8 cellular contexts compared by ENCODE assay signal in genomic region chr5:91189480-91190332, GRCh38.
A peak's percentile ranks its signal among the peaks of the same experiment; 100 is the strongest.
DNase-seq lines count a peak whose midpoint lies in the region; ATAC-seq and TF ChIP-seq lines count a peak whose summit lies in the region.

No MANE protein-coding gene starts in this region.

- peak overlapping the region; percentile 46 to 64 for H3K27ac ChIP-seq in testis

- no peaks in the 10 kb centered on the region for H3K4me1 ChIP-seq in testis

- TF ChIP-seq POLR2A in testis (IDR thresholded peaks at IDR 0.05) = no peak

- no peaks in the 10 kb centered on the region for H3K9me3 Mint-ChIP-seq in WTC11
- H3K9me3 Mint-ChIP-seq in stimulated activated effector memory CD8-positive, alpha-beta T cell treated with anti-CD3 and anti-CD28 coated beads, Interleukin-12 subunit alpha, Interleukin-12 subunit beta, amount 100 ng/mL, for 72 hours = no peaks in the 10 kb centered on the region
- H3K9me3 Mint-ChIP-seq in activated CD8-positive, alpha-beta memory T cell treated with anti-CD3 and anti-CD28 coated beads, Interleukin-2, amount 10 ng/mL, durations not matched to agents 7 days and 5 days (ENCODE audit: low read depth) = no peaks in the 10 kb centered on the region

- H3K36me3 Mint-ChIP-seq in WTC11 = no peaks in the 10 kb centered on the region
- no peaks in the 10 kb centered on the region for H3K36me3 Mint-ChIP-seq in stimulated activated effector memory CD8-positive, alpha-beta T cell treated with anti-CD3 and anti-CD28 coated beads, Interleukin-12 subunit alpha, Interleukin-12 subunit beta, amount 100 ng/mL, for 72 hours
- no peaks in the 10 kb centered on the region for H3K36me3 Mint-ChIP-seq in activated CD8-positive, alpha-beta memory T cell treated with anti-CD3 and anti-CD28 coated beads, Interleukin-2, amount 10 ng/mL, durations not matched to agents 7 days and 5 days

- peaks cover 7% of the 10 kb centered on the region; the same call in 1 of the 2 replicates for H3K4me1 Mint-ChIP-seq in WTC11
- no peaks in the 10 kb centered on the region for H3K4me1 Mint-ChIP-seq in stimulated activated effector memory CD8-positive, alpha-beta T cell treated with anti-CD3 and anti-CD28 coated beads, Interleukin-12 subunit alpha, Interleukin-12 subunit beta, amount 100 ng/mL, for 72 hours
- H3K4me1 Mint-ChIP-seq in activated CD8-positive, alpha-beta memory T cell treated with anti-CD3 and anti-CD28 coated beads, Interleukin-2, amount 10 ng/mL, durations not matched to agents 7 days and 5 days = peaks cover 2% of the 10 kb centered on the region

- no peaks in the 10 kb centered on the region for H3K27me3 ChIP-seq in kidney epithelial cell (ENCODE audit: control insufficient read depth, insufficient read depth, low read length)
- H3K27me3 ChIP-seq in testis = no peaks in the 10 kb centered on the region

- H3K9me3 ChIP-seq in testis = no peaks in the 10 kb centered on the region

- no peak for DNase-seq in WTC11 (ENCODE audit: low spot score)
- DNase-seq in kidney epithelial cell (ENCODE audit: low read depth) = peak; percentile 57
- DNase-seq in testis = peak; percentile 37
- DNase-seq in stimulated activated effector memory CD8-positive, alpha-beta T cell treated with anti-CD3 and anti-CD28 coated beads, Interleukin-12 subunit alpha, Interleukin-12 subunit beta, amount 100 ng/mL, for 72 hours (ENCODE audit: low spot score in 2 of 2) = no peak
- DNase-seq in activated CD8-positive, alpha-beta memory T cell treated with anti-CD3 and anti-CD28 coated beads, Interleukin-2, amount 10 ng/mL, durations not matched to agents 7 days and 5 days = no peak

- H3K4me3 ChIP-seq in kidney epithelial cell (ENCODE audit: low read depth, low read length) = no peak overlapping the region
- no peak overlapping the region for H3K4me3 ChIP-seq in testis

- no peaks in the 10 kb centered on the region for H3K36me3 ChIP-seq in kidney epithelial cell (ENCODE audit: control insufficient read depth, insufficient read depth, low read length)
- no peaks in the 10 kb centered on the region for H3K36me3 ChIP-seq in testis (ENCODE audit: low read depth, missing control alignments)

- peak; percentile 66 for ATAC-seq in GM21717 (IDR thresholded peaks at IDR 0.05; ENCODE audit: unreplicated experiment)
- peak; percentile 41; the same call in 1 of the 2 replicates for ATAC-seq in WTC11
- ATAC-seq in stimulated activated effector memory CD8-positive, alpha-beta T cell treated with anti-CD3 and anti-CD28 coated beads, Interleukin-12 subunit alpha, Interleukin-12 subunit beta, amount 100 ng/mL, for 72 hours = no peak
- no peak for ATAC-seq in GM18861 (IDR thresholded peaks at IDR 0.05; ENCODE audit: unreplicated experiment)
- ATAC-seq in GM21737 (IDR thresholded peaks at IDR 0.05; ENCODE audit: unreplicated experiment) = no peak
- ATAC-seq in activated CD8-positive, alpha-beta memory T cell treated with anti-CD3 and anti-CD28 coated beads, Interleukin-2, amount 10 ng/mL, durations not matched to agents 7 days and 5 days = no peak

- H3K27ac Mint-ChIP-seq in WTC11 = no peak overlapping the region
- no peak overlapping the region for H3K27ac Mint-ChIP-seq in stimulated activated effector memory CD8-positive, alpha-beta T cell treated with anti-CD3 and anti-CD28 coated beads, Interleukin-12 subunit alpha, Interleukin-12 subunit beta, amount 100 ng/mL, for 72 hours
- no peak overlapping the region for H3K27ac Mint-ChIP-seq in activated CD8-positive, alpha-beta memory T cell treated with anti-CD3 and anti-CD28 coated beads, Interleukin-2, amount 10 ng/mL, durations not matched to agents 7 days and 5 days

- 37 to 48% methylated on average over 8 of the region's 8 CpGs for WGBS in testis, 2 donors

- CTCF ChIA-PET in WTC11 (lab: Charles Lee) = no interaction called here
- CTCF ChIA-PET in activated CD8-positive, alpha-beta memory T cell treated with anti-CD3 and anti-CD28 coated beads, Interleukin-2, amount 10 ng/mL, durations not matched to agents 7 days and 5 days (lab: Charles Lee) = no interaction called here

- intact Hi-C loops in testis (cut with DNase I; ENCODE audit: low total_unique reads) = no loop called here

- H3K4me3 Mint-ChIP-seq in WTC11 = no peak overlapping the region
- no peak overlapping the region for H3K4me3 Mint-ChIP-seq in stimulated activated effector memory CD8-positive, alpha-beta T cell treated with anti-CD3 and anti-CD28 coated beads, Interleukin-12 subunit alpha, Interleukin-12 subunit beta, amount 100 ng/mL, for 72 hours
- no peak overlapping the region for H3K4me3 Mint-ChIP-seq in activated CD8-positive, alpha-beta memory T cell treated with anti-CD3 and anti-CD28 coated beads, Interleukin-2, amount 10 ng/mL, durations not matched to agents 7 days and 5 days

- no peaks in the 10 kb centered on the region for H3K27me3 Mint-ChIP-seq in WTC11 (ENCODE audit: low read depth)
- H3K27me3 Mint-ChIP-seq in activated CD8-positive, alpha-beta memory T cell treated with anti-CD3 and anti-CD28 coated beads, Interleukin-2, amount 10 ng/mL, durations not matched to agents 7 days and 5 days = peaks cover 27% of the 10 kb centered on the region

- TF ChIP-seq CTCF in WTC11 (IDR thresholded peaks at IDR 0.05) (no peak), kidney epithelial cell (IDR thresholded peaks at IDR 0.05; ENCODE audit: insufficient read depth, low read length, poor library complexity, severe bottlenecking) (no peak), testis (IDR thresholded peaks at IDR 0.05) (no peak)

- POLR2A ChIA-PET in WTC11 (lab: Charles Lee) = no interaction called here

TF ChIP-seq in WTC11, 78 proteins besides CTCF, POLR2A, EP300 and RAD21 (continues in another document):
- TF ChIP-seq ATF2 (CRISPR knock-in tag; IDR thresholded peaks at IDR 0.05; ENCODE audit: borderline replicate concordance, low read depth) (no peak), ERG (CRISPR knock-in tag; IDR thresholded peaks at IDR 0.05) (no peak), ESRRA (CRISPR knock-in tag; IDR thresholded peaks at IDR 0.05; ENCODE audit: borderline replicate concordance) (no peak), HMGA2 (CRISPR knock-in tag; IDR thresholded peaks at IDR 0.05) (no peak), FOXK1 (CRISPR knock-in tag; IDR thresholded peaks at IDR 0.05) (no peak), CDX4 (CRISPR knock-in tag; IDR thresholded peaks at IDR 0.05; ENCODE audit: borderline replicate concordance) (no peak), PREB (CRISPR knock-in tag; IDR thresholded peaks at IDR 0.05; ENCODE audit: borderline replicate concordance) (no peak), ZNF425 (CRISPR knock-in tag; conservative IDR thresholded peaks at IDR 0.05) (no peak)

Comparison
In these comparisons a context has a peak if more than half of its experiments do, and no peak if none do; other contexts are left out.
1. ATAC-seq: peak in GM21717 (single experiment) and WTC11 (single experiment); none in stimulated activated effector memory CD8-positive, alpha-beta T cell treated with anti-CD3 and anti-CD28 coated beads, Interleukin-12 subunit alpha, Interleukin-12 subunit beta, amount 100 ng/mL, for 72 hours (single experiment), GM18861 (single experiment), GM21737 (single experiment) and activated CD8-positive, alpha-beta memory T cell treated with anti-CD3 and anti-CD28 coated beads, Interleukin-2, amount 10 ng/mL, durations not matched to agents 7 days and 5 days (single experiment).
2. DNase-seq: peak in kidney epithelial cell (single experiment) and testis (single experiment); none in WTC11 (single experiment), stimulated activated effector memory CD8-positive, alpha-beta T cell treated with anti-CD3 and anti-CD28 coated beads, Interleukin-12 subunit alpha, Interleukin-12 subunit beta, amount 100 ng/mL, for 72 hours (0 of 2) and activated CD8-positive, alpha-beta memory T cell treated with anti-CD3 and anti-CD28 coated beads, Interleukin-2, amount 10 ng/mL, durations not matched to agents 7 days and 5 days (single experiment).